19 cellular contexts compared by ENCODE assay signal in the genomic region with DNA sequence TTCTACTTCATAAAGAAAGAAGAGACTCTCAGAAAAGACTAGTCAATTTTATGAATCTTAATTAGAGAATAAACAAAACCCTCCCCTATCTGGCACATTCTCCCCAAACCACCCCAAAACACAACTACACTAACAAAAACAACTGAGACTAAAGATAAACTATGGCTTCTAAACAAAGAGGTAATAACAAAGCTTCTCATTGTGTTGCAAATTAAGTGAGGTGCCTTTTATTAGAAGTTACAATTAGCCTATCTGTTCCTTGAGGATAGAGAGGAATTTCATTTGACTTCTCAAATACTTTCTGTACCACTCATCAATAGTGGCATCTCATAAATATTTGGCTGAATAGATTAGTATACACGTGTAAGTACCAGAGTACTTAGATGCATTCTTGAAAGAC.
"Had no signal": no experiment of that assay in that cellular context is flagged by ENCODE, and none has a peak within 500 bp of the region (broad histone marks: within the 10 kb centered on the region; RNA-seq: fewer than 3 reads in every experiment).

No MANE protein-coding gene starts in this region.

- H3K27ac ChIP-seq: colonic mucosa, esophagus squamous epithelium, hepatocyte, ovary, right atrium auricular region, sigmoid colon, stomach, thoracic aorta, transverse colon had no signal

- H3K4me3 Mint-ChIP-seq: naive thymus-derived CD4-positive, alpha-beta T cell had no signal

- H3K4me3 ChIP-seq: colonic mucosa, esophagus squamous epithelium, hepatocyte, ovary, right atrium auricular region, sigmoid colon, stomach, thoracic aorta, transverse colon had no signal

- H3K9me3 ChIP-seq: colonic mucosa, esophagus squamous epithelium, ovary, right atrium auricular region, sigmoid colon, stomach, thoracic aorta, transverse colon had no signal

- H3K4me1 ChIP-seq: colonic mucosa, esophagus squamous epithelium, right atrium auricular region, sigmoid colon had no signal

- ATAC-seq: naive thymus-derived CD4-positive, alpha-beta T cell had no signal

- H3K36me3 Mint-ChIP-seq: naive thymus-derived CD4-positive, alpha-beta T cell had no signal

- H3K79me2 ChIP-seq: hepatocyte had no signal

- DNase-seq: colonic mucosa; dermis blood vessel endothelial cell; esophagus squamous epithelium; foreskin fibroblast; kidney glomerular epithelial cell; mesendoderm; naive thymus-derived CD4-positive, alpha-beta T cell; nucleus accumbens; ovary; sigmoid colon; small intestine; stimulated activated CD4-positive, alpha-beta T cell treated with anti-CD3 and anti-CD28 coated beads, Interleukin-12 subunit alpha, Interleukin-12 subunit beta, amount 100 ng/mL, for 4 hours; stimulated activated naive CD4-positive, alpha-beta T cell; stomach; substantia nigra; transverse colon had no signal

- H3K4me2 ChIP-seq: hepatocyte had no signal

- H2AFZ ChIP-seq: hepatocyte had no signal

- H3K27me3 Mint-ChIP-seq: naive thymus-derived CD4-positive, alpha-beta T cell had no signal

- H3K27ac Mint-ChIP-seq: naive thymus-derived CD4-positive, alpha-beta T cell had no signal

- H3K27me3 ChIP-seq: colonic mucosa, hepatocyte, ovary, right atrium auricular region, sigmoid colon, stomach, transverse colon had no signal

- H3K4me1 Mint-ChIP-seq: naive thymus-derived CD4-positive, alpha-beta T cell had no signal

- H3K36me3 ChIP-seq: colonic mucosa, esophagus squamous epithelium, ovary, right atrium auricular region, sigmoid colon, stomach, thoracic aorta, transverse colon had no signal
